In the genomic region with DNA sequence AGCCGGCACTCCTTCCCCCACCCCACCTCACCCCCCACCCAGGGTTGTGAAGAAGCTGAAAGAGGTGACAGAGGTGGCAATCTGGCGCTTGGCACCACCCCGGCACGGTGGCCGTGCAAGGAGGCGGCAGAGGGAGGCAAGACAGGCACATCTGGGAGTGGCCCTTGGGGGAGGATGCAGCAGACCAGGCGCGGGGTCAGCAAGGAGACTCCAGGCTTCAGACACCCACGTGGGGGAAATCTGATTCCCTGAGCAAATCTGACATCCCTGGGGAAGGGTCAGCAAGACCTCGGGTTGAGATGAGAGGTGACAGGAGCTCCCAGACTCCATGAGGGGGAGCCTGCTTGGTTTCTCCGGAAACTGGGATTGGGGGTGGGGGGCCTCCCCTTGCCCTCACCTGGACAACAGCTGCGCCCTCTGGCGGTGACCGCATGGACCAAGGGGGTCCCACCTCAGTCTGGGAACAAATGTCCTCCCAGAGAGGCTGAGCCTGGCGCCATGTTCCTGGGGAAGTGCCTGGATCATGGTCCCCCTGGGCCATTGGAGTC, we compare ENCODE assay signal across 10 cellular contexts. TPM values are rescaled to one million over a fixed set of nuclear protein-coding genes. Genes with fewer than 3 reads are reported as not detected.
DNase-seq lines count a peak whose midpoint lies in the region; ATAC-seq, FAIRE-seq and TF ChIP-seq lines count a peak whose summit lies in the region.
"Had no signal": no experiment of that assay in that cellular context is flagged by ENCODE, and none has a peak within 500 bp of the region (broad histone marks: within the 10 kb centered on the region; RNA-seq: fewer than 3 reads in every experiment).

No MANE protein-coding gene starts in this region.

- in situ Hi-C loops in astrocyte of the cerebellum (cut with HindIII; ENCODE audit: low sequenced_read_pairs): no loop called here
- in situ Hi-C loops in HepG2 (cut with HindIII; ENCODE audit: extremely low pct_ligation_motif_present, low pct_unique_long_range_greater_than_20kb): no loop called here

- H3K9me3 ChIP-seq in HEK293 (ENCODE audit: control insufficient read depth, insufficient read depth, low read depth, low read length) (no peaks in the 10 kb centered on the region), HepG2 (ENCODE audit: low read length) (no peaks in the 10 kb centered on the region)

- no peak; the same call in 1 of the 2 replicates for TF ChIP-seq RAD21 in HepG2 (CRISPR knock-in tag; IDR thresholded peaks at IDR 0.05)

- no peak overlapping the region for H2AFZ ChIP-seq in HepG2 (ENCODE audit: low read length)

- no TSS peak for BruUV-seq in HepG2 (replicated peaks; lab: Mats Ljungman, UMichigan)

- FAIRE-seq in HepG2 (lab: Jason Lieb, UNC): no peak
- FAIRE-seq: endometrium, G401.6 had no signal

- H3K36me3 Mint-ChIP-seq in T-helper 2 cell treated with Interferon-gamma antibody and Interleukin-4, amounts not matched to agents 5 μg/mL and 100 μg/mL, for 36 hours (ENCODE audit: low read depth): no peaks in the 10 kb centered on the region

- no peak overlapping the region for H3K27ac Mint-ChIP-seq in T-helper 2 cell treated with Interferon-gamma antibody and Interleukin-4, amounts not matched to agents 5 μg/mL and 100 μg/mL, for 36 hours

- peaks cover 8% of the 10 kb centered on the region for H3K4me1 Mint-ChIP-seq in T-helper 2 cell treated with Interferon-gamma antibody and Interleukin-4, amounts not matched to agents 5 μg/mL and 100 μg/mL, for 36 hours (ENCODE audit: low read depth)

- intact Hi-C loops in HepG2 (cut with micrococcal nuclease; ENCODE audit: unreplicated experiment): no loop called here

- WGBS in HepG2 (ENCODE audit: low lambda C conversion rate): 7% methylated on average over 4 of the region's 15 CpGs

- H3K4me2 ChIP-seq in HepG2 (ENCODE audit: low read depth, low read length): peak overlapping the region; percentile 74

- no peak for TF ChIP-seq POLR2A in HepG2 (IDR thresholded peaks at IDR 0.05; ENCODE audit: insufficient read depth in 1 of 2, low read depth in 2 of 2, low read length in 2 of 2)

- H3K4me1 ChIP-seq in HEK293 (ENCODE audit: control insufficient read depth, insufficient read depth, low read length): peaks cover 4% of the 10 kb centered on the region
- peaks cover 44% of the 10 kb centered on the region for H3K4me1 ChIP-seq in HepG2 (ENCODE audit: insufficient read depth, low read length)

- H3K9me3 Mint-ChIP-seq in T-helper 2 cell treated with Interferon-gamma antibody and Interleukin-4, amounts not matched to agents 5 μg/mL and 100 μg/mL, for 36 hours: no peaks in the 10 kb centered on the region

- H4K20me1 ChIP-seq in HepG2 (ENCODE audit: insufficient read depth, low read length): no peaks in the 10 kb centered on the region

- no peak overlapping the region for H3K4me3 Mint-ChIP-seq in T-helper 2 cell treated with Interferon-gamma antibody and Interleukin-4, amounts not matched to agents 5 μg/mL and 100 μg/mL, for 36 hours

- H3K4me3 ChIP-seq in HEK293 (ENCODE audit: low read depth, low read length): no peak overlapping the region
- H3K4me3 ChIP-seq in astrocyte of the cerebellum (ENCODE audit: low read depth, low read length): no peak overlapping the region
- H3K4me3 ChIP-seq in HepG2 (replicated peaks in 1 of 3; ENCODE audit: insufficient read depth in 1 of 3, low read depth in 2 of 3, low read length in 3 of 3): peak overlapping the region; percentile 59 to 84 (median 76)

- TF ChIP-seq CTCF in 22Rv1 (IDR thresholded peaks at IDR 0.05): no peak
- no peak for TF ChIP-seq CTCF in HEK293 (tag by site-specific recombination; IDR thresholded peaks at IDR 0.05)
- TF ChIP-seq CTCF in astrocyte of the cerebellum (IDR thresholded peaks at IDR 0.05; ENCODE audit: low read depth, low read length, missing control alignments): peak; percentile 59
- TF ChIP-seq CTCF in HepG2 (CRISPR knock-in tag; IDR thresholded peaks at IDR 0.05): peak; percentile 84

- no peaks in the 10 kb centered on the region for H3K36me3 ChIP-seq in HEK293 (ENCODE audit: control insufficient read depth in 2 of 2, insufficient read depth in 1 of 2, low read length in 2 of 2)
- no peaks in the 10 kb centered on the region for H3K36me3 ChIP-seq in HepG2 (replicated peaks in 1 of 2; ENCODE audit: control insufficient read depth in 1 of 2, insufficient read depth in 2 of 2, low read length in 2 of 2)

- H3K9ac ChIP-seq in HepG2 (ENCODE audit: insufficient read depth, low read depth, low read length): no peak overlapping the region

- H3K27me3 ChIP-seq in HepG2 (ENCODE audit: control insufficient read depth in 1 of 2, insufficient read depth in 2 of 2, low read length in 2 of 2): peaks cover 0 to 4% of the 10 kb centered on the region in 2 experiments; a peak in 2 of 5 replicates

- CTCF ChIA-PET in HEK293 (lab: Yijun Ruan, JAX): interaction anchor here (0.7 to 2.4 kb wide), 4 partner anchors 9 to 24 kb away, joined by 3 to 9 read pairs (median 6); no protein-coding TSS in a partner anchor
- CTCF ChIA-PET in HepG2 (lab: Yijun Ruan, JAX; ENCODE audit: low intra/inter-chr PET ratio, low total read pairs): interaction anchor here (0.8 to 1.3 kb wide), 2 partner anchors 82 to 84 kb away, joined by 3 to 9 read pairs; partner anchors contain the start of gene MARK2

- H3K27me3 Mint-ChIP-seq in T-helper 2 cell treated with Interferon-gamma antibody and Interleukin-4, amounts not matched to agents 5 μg/mL and 100 μg/mL, for 36 hours (ENCODE audit: low read depth): peaks cover 36% of the 10 kb centered on the region

- POLR2A ChIA-PET in HEK293 (lab: Yijun Ruan, JAX) (interaction anchor here (0.6 to 1.7 kb wide), 2 partner anchors 17 to 537 kb away, joined by 3 to 9 read pairs; partner anchors contain the start of gene NAA40), HepG2 (lab: Yijun Ruan, JAX) (interaction anchor here (0.8 to 2.0 kb wide), 10 partner anchors 10 to 154 kb away, joined by 3 to 15 read pairs (median 6); partner anchors contain the start of genes COX8A and MARK2)

- H3K27ac ChIP-seq in 22Rv1 (peak overlapping the region; percentile 95; the same call in 1 of the 2 replicates), HEK293 (ENCODE audit: extremely low read depth, low read depth, low read length) (no peak overlapping the region), HepG2 (ENCODE audit: extremely low read length, insufficient read depth, low read length) (peak overlapping the region; percentile 82)

- TF ChIP-seq EP300 in HepG2 (IDR thresholded peaks at IDR 0.05; ENCODE audit: low read depth in 2 of 2, low read length in 2 of 2): no peak
- peak; percentile 13; the same call in 1 of the 2 replicates for TF ChIP-seq EP300 in HepG2 (CRISPR knock-in tag; IDR thresholded peaks at IDR 0.05; ENCODE audit: borderline replicate concordance)

- H3K79me2 ChIP-seq in HepG2 (ENCODE audit: insufficient read depth, low read length): no peaks in the 10 kb centered on the region

- peak; percentile 19 for ATAC-seq in HepG2
- no peak for ATAC-seq in HG03378 (IDR thresholded peaks at IDR 0.05; ENCODE audit: unreplicated experiment)

- DNase-seq in astrocyte of the cerebellum (ENCODE audit: low read depth) (no peak), HepG2 (ENCODE audit: low spot score) (no peak), islet precursor cell (no peak), SIG-M5 treated with dmso at 0.1 percent for 504 hours (lab: John Stamatoyannopoulos, UW; ENCODE audit: unreplicated experiment) (no peak)
- no peak for DNase-seq in T-helper 2 cell treated with Interferon-gamma antibody and Interleukin-4, amounts not matched to agents 5 μg/mL and 100 μg/mL, for 36 hours (ENCODE audit: low spot score)

RNA-seq across cellular contexts. Expression of gene RCOR2, which starts 4.0 kb away (rescaled TPM):
- total RNA-seq in HepG2 (2016; rRNA removed; fragmentation: Illumina TruSeq; extraction: Trizol): 6.9 and 8.5 TPM in 2 replicates
- 4.0 and 4.8 TPM in 2 replicates for total RNA-seq in HepG2 (2016; cell fraction: cytosol; rRNA removed; fragmentation: Illumina TruSeq; extraction: Trizol; ENCODE audit: low read depth)
- 5.2 and 8.3 TPM in 2 replicates for total RNA-seq in HepG2 (2016; cell fraction: insoluble cytoplasmic fraction; rRNA removed; fragmentation: Illumina TruSeq; extraction: Trizol)
- 9.3 and 10.4 TPM in 2 replicates for total RNA-seq in HepG2 (2016; cell fraction: membrane; rRNA removed; fragmentation: Illumina TruSeq; extraction: Trizol)
- total RNA-seq in HepG2 (2016; cell fraction: nucleus; rRNA removed; fragmentation: Illumina TruSeq; extraction: Trizol): 4.9 and 5.7 TPM in 2 replicates
- polyA plus RNA-seq in HepG2 (2011; rRNA removed): 8.3 and 9.1 TPM in 2 replicates
- polyA plus RNA-seq in HepG2 (2011; cell fraction: cytosol; rRNA removed): 6.2 and 8.1 TPM in 2 replicates
- 12.4 and 14.3 TPM in 2 replicates for polyA plus RNA-seq in HepG2 (2011; cell fraction: nucleus; rRNA removed)
- polyA plus RNA-seq in HepG2 (2012): 4.5 and 6.4 TPM in 2 replicates
- polyA plus RNA-seq in HepG2 (2016; cell fraction: cytosol; fragmentation: Illumina TruSeq; extraction: Trizol; ENCODE audit: low read depth): 5.0 and 5.5 TPM in 2 replicates
- 8.9 and 9.7 TPM in 2 replicates for polyA plus RNA-seq in HepG2 (2016; cell fraction: insoluble cytoplasmic fraction; fragmentation: Illumina TruSeq; extraction: Trizol; ENCODE audit: low read depth)
- polyA plus RNA-seq in HepG2 (2016; cell fraction: membrane; fragmentation: Illumina TruSeq; extraction: Trizol; ENCODE audit: low read depth): 8.9 and 10.1 TPM in 2 replicates
- polyA plus RNA-seq in HepG2 (2016; cell fraction: nucleus; fragmentation: Illumina TruSeq; extraction: Trizol; ENCODE audit: insufficient read depth, low read depth): 16.2 and 16.9 TPM in 2 replicates
- polyA minus RNA-seq in HepG2 (2011; rRNA and poly(A)+ RNA removed; ENCODE audit: low replicate concordance): 2.5 and 13.8 TPM in 2 replicates
- polyA minus RNA-seq in HepG2 (2011; cell fraction: cytosol; rRNA and poly(A)+ RNA removed): 5.5 and 6.2 TPM in 2 replicates
- 3.2 and 3.3 TPM in 2 replicates for polyA minus RNA-seq in HepG2 (2011; cell fraction: nucleus; rRNA and poly(A)+ RNA removed)

RNA-seq across cellular contexts. Expression of gene NAA40, which starts 17.9 kb away (rescaled TPM):
- 17.1 and 17.9 TPM in 2 replicates for total RNA-seq in HepG2 (2016; rRNA removed; fragmentation: Illumina TruSeq; extraction: Trizol)
- total RNA-seq in HepG2 (2016; cell fraction: cytosol; rRNA removed; fragmentation: Illumina TruSeq; extraction: Trizol; ENCODE audit: low read depth): 1.8 and 2.2 TPM in 2 replicates
- total RNA-seq in HepG2 (2016; cell fraction: insoluble cytoplasmic fraction; rRNA removed; fragmentation: Illumina TruSeq; extraction: Trizol): 15.4 and 20.1 TPM in 2 replicates
- total RNA-seq in HepG2 (2016; cell fraction: membrane; rRNA removed; fragmentation: Illumina TruSeq; extraction: Trizol): 6.7 and 7.0 TPM in 2 replicates
- 15.0 and 17.0 TPM in 2 replicates for total RNA-seq in HepG2 (2016; cell fraction: nucleus; rRNA removed; fragmentation: Illumina TruSeq; extraction: Trizol)
- polyA plus RNA-seq in HepG2 (2011; rRNA removed): 11.1 and 14.3 TPM in 2 replicates
- polyA plus RNA-seq in HepG2 (2011; cell fraction: cytosol; rRNA removed): 9.0 and 9.1 TPM in 2 replicates
- 34.5 and 44.9 TPM in 2 replicates for polyA plus RNA-seq in HepG2 (2011; cell fraction: nucleus; rRNA removed)
- polyA plus RNA-seq in HepG2 (2012): 8.9 TPM in 2 replicates
- polyA plus RNA-seq in HepG2 (2016; cell fraction: cytosol; fragmentation: Illumina TruSeq; extraction: Trizol; ENCODE audit: low read depth): 2.0 and 2.2 TPM in 2 replicates
- polyA plus RNA-seq in HepG2 (2016; cell fraction: insoluble cytoplasmic fraction; fragmentation: Illumina TruSeq; extraction: Trizol; ENCODE audit: low read depth): 19.2 and 20.6 TPM in 2 replicates
- 4.0 and 4.3 TPM in 2 replicates for polyA plus RNA-seq in HepG2 (2016; cell fraction: membrane; fragmentation: Illumina TruSeq; extraction: Trizol; ENCODE audit: low read depth)
- 43.1 and 48.7 TPM in 2 replicates for polyA plus RNA-seq in HepG2 (2016; cell fraction: nucleus; fragmentation: Illumina TruSeq; extraction: Trizol; ENCODE audit: insufficient read depth, low read depth)
- 10.7 and 27.3 TPM in 2 replicates for polyA minus RNA-seq in HepG2 (2011; rRNA and poly(A)+ RNA removed; ENCODE audit: low replicate concordance)
- 3.8 and 4.3 TPM in 2 replicates for polyA minus RNA-seq in HepG2 (2011; cell fraction: cytosol; rRNA and poly(A)+ RNA removed)
- polyA minus RNA-seq in HepG2 (2011; cell fraction: nucleus; rRNA and poly(A)+ RNA removed): 18.0 and 19.6 TPM in 2 replicates

RNA-seq across cellular contexts. Expression of gene COX8A, which starts 53.5 kb away (rescaled TPM):
- 393 and 406 TPM in 2 replicates for total RNA-seq in HepG2 (2016; rRNA removed; fragmentation: Illumina TruSeq; extraction: Trizol)
- 208 and 256 TPM in 2 replicates for total RNA-seq in HepG2 (2016; cell fraction: cytosol; rRNA removed; fragmentation: Illumina TruSeq; extraction: Trizol; ENCODE audit: low read depth)
- 417 and 435 TPM in 2 replicates for total RNA-seq in HepG2 (2016; cell fraction: insoluble cytoplasmic fraction; rRNA removed; fragmentation: Illumina TruSeq; extraction: Trizol)
- total RNA-seq in HepG2 (2016; cell fraction: membrane; rRNA removed; fragmentation: Illumina TruSeq; extraction: Trizol): 247 and 301 TPM in 2 replicates
- total RNA-seq in HepG2 (2016; cell fraction: nucleus; rRNA removed; fragmentation: Illumina TruSeq; extraction: Trizol): 164 and 188 TPM in 2 replicates
- polyA plus RNA-seq in HepG2 (2011; rRNA removed): 202 and 217 TPM in 2 replicates
- polyA plus RNA-seq in HepG2 (2011; cell fraction: cytosol; rRNA removed): 241 and 483 TPM in 2 replicates
- 200 and 266 TPM in 2 replicates for polyA plus RNA-seq in HepG2 (2011; cell fraction: nucleus; rRNA removed)
- polyA plus RNA-seq in HepG2 (2012): 160 and 192 TPM in 2 replicates
- polyA plus RNA-seq in HepG2 (2016; cell fraction: cytosol; fragmentation: Illumina TruSeq; extraction: Trizol; ENCODE audit: low read depth): 231 and 257 TPM in 2 replicates
- polyA plus RNA-seq in HepG2 (2016; cell fraction: insoluble cytoplasmic fraction; fragmentation: Illumina TruSeq; extraction: Trizol; ENCODE audit: low read depth): 441 and 468 TPM in 2 replicates
- polyA plus RNA-seq in HepG2 (2016; cell fraction: membrane; fragmentation: Illumina TruSeq; extraction: Trizol; ENCODE audit: low read depth): 285 and 298 TPM in 2 replicates
- polyA plus RNA-seq in HepG2 (2016; cell fraction: nucleus; fragmentation: Illumina TruSeq; extraction: Trizol; ENCODE audit: insufficient read depth, low read depth): 310 TPM in 2 replicates
- polyA minus RNA-seq in HepG2 (2011; rRNA and poly(A)+ RNA removed; ENCODE audit: low replicate concordance): 341 and 520 TPM in 2 replicates
- 121 and 141 TPM in 2 replicates for polyA minus RNA-seq in HepG2 (2011; cell fraction: cytosol; rRNA and poly(A)+ RNA removed)
- polyA minus RNA-seq in HepG2 (2011; cell fraction: nucleus; rRNA and poly(A)+ RNA removed): 24.2 and 29.4 TPM in 2 replicates

Comparison
In these comparisons a context has a peak if more than half of its experiments do, and no peak if none do; other contexts are left out.
1. CTCF ChIP-seq: peak in astrocyte of the cerebellum (single experiment) and HepG2 (single experiment); none in 22Rv1 (single experiment) and HEK293 (single experiment).
2. H3K4me3 ChIP-seq: peak in HepG2 (3 of 3); none in HEK293 (single experiment) and astrocyte of the cerebellum (single experiment).